In genomic region chr2:158620656-158621055, GRCh38 we compare ENCODE assay signal across 26 cellular contexts.
"Had no signal": no experiment of that assay in that cellular context is flagged by ENCODE, and none has a peak within 500 bp of the region (broad histone marks: within the 10 kb centered on the region; RNA-seq: fewer than 3 reads in every experiment).

No MANE protein-coding gene starts in this region.

- H3K27me3 ChIP-seq: dorsolateral prefrontal cortex, esophagus squamous epithelium, gastrocnemius medialis, heart right ventricle, left lung had no signal

- DNase-seq: dermis blood vessel endothelial cell; dorsolateral prefrontal cortex; effector CD4-positive, alpha-beta T cell; effector memory CD4-positive, alpha-beta T cell; erythroblast; esophagus squamous epithelium; foreskin fibroblast; foreskin melanocyte; gastrocnemius medialis; glutamatergic neuron; head of caudate nucleus; heart right ventricle; hippocampal formation; left cardiac atrium; left lung; left ventricle myocardium superior; lower lobe of right lung; mesenchymal stem cell; midbrain had no signal

- H3K9me3 ChIP-seq: esophagus squamous epithelium, gastrocnemius medialis, heart right ventricle, left lung, lower lobe of right lung had no signal

- H3K27ac ChIP-seq: coronary artery, dorsolateral prefrontal cortex, epithelial cell of prostate, esophagus squamous epithelium, gastrocnemius medialis, heart right ventricle, left lung, lower lobe of right lung had no signal

- FAIRE-seq: colon, endometrium, islet of Langerhans, keratinocyte had no signal

- H3K4me1 ChIP-seq: gastrocnemius medialis, lower lobe of right lung had no signal

- ATAC-seq: esophagus mucosa, gastrocnemius medialis, heart right ventricle, left cardiac atrium, left lung, left ventricle myocardium superior, lower lobe of right lung had no signal

- H3K4me3 ChIP-seq: coronary artery, dorsolateral prefrontal cortex, esophagus squamous epithelium, gastrocnemius medialis, heart right ventricle, left lung, lower lobe of right lung had no signal
